In genomic region chrX:73068467-73069364, GRCh38 we compare ENCODE assay signal across 11 cellular contexts. TPM values are rescaled to one million over a fixed set of nuclear protein-coding genes. Genes with fewer than 3 reads are reported as not detected.
"Had no signal": no experiment of that assay in that cellular context is flagged by ENCODE, and none has a peak within 500 bp of the region (broad histone marks: within the 10 kb centered on the region; RNA-seq: fewer than 3 reads in every experiment).

No MANE protein-coding gene starts in this region.

- H3K27ac Mint-ChIP-seq: HFFc6 had no signal

- H3K9ac ChIP-seq: GM23248 had no signal

- H3K4me1 ChIP-seq: HAP-1 had no signal

- FAIRE-seq: HTR-8/SVneo, K562 had no signal

- ATAC-seq: HCT116, K562 had no signal

- H3K9me3 ChIP-seq: HAP-1 had no signal

- H3K36me3 ChIP-seq: HAP-1 had no signal

- DNase-seq: GM23248, GOT3, H7, HFFc6, IMR-90 had no signal

- H3K27ac ChIP-seq: GM23248 had no signal

- H3K9me3 Mint-ChIP-seq: HFFc6 had no signal

- H3K4me3 Mint-ChIP-seq: HFFc6 had no signal

- H3K4me3 ChIP-seq: GM23248, HAP-1, K562 had no signal

RNA-seq across cellular contexts. Expression of gene PABPC1L2A, which starts 10.6 kb away (rescaled TPM):
- total RNA-seq: GM23248, H4, HFFc6, HT-29, IMR-90, K562 had no signal
- polyA plus RNA-seq: GM23248, IMR-90, K562 had no signal
